22 cellular contexts compared by ENCODE assay signal in genomic region chr1:91717839-91718238, GRCh38.
DNase-seq lines count a peak whose midpoint lies in the region; ATAC-seq, FAIRE-seq and TF ChIP-seq lines count a peak whose summit lies in the region.
"Had no signal": no experiment of that assay in that cellular context is flagged by ENCODE, and none has a peak within 500 bp of the region (broad histone marks: within the 10 kb centered on the region; RNA-seq: fewer than 3 reads in every experiment).

No MANE protein-coding gene starts in this region.

- TF ChIP-seq CTCF in Panc1 (IDR thresholded peaks at IDR 0.05): no peak
- no peak for TF ChIP-seq CTCF in right atrium auricular region (IDR thresholded peaks at IDR 0.05)

- CTCF ChIA-PET in Panc1 (lab: Charles Lee): interaction anchor here (0.7 kb wide), 1 partner anchor 549 kb away, joined by 7 read pairs; no protein-coding TSS in a partner anchor

- peaks cover 3 to 65% (median 28%) of the 10 kb centered on the region in 3 donors for H3K27me3 Mint-ChIP-seq in immature natural killer cell (ENCODE audit: low read depth in 3 of 3)
- H3K27me3 Mint-ChIP-seq: CD4-positive, CD25-positive, alpha-beta regulatory T cell; CD8-positive, alpha-beta memory T cell had no signal

- H3K36me3 ChIP-seq in Panc1 (ENCODE audit: control insufficient read depth, insufficient read depth, low read length) (no peaks in the 10 kb centered on the region), subcutaneous abdominal adipose tissue (ENCODE audit: control insufficient read depth in 5 of 5, insufficient read depth in 5 of 5, low read length in 5 of 5) (peaks cover 48 to 78% (median 66%) of the 10 kb centered on the region in 5 donors), right atrium auricular region (peaks cover 41% of the 10 kb centered on the region)
- H3K36me3 ChIP-seq: BE2C, HAP-1 had no signal

- H3K4me3 Mint-ChIP-seq in immature natural killer cell: no peak overlapping the region
- H3K4me3 Mint-ChIP-seq: CD4-positive, CD25-positive, alpha-beta regulatory T cell; CD8-positive, alpha-beta memory T cell had no signal

- H3K4me1 Mint-ChIP-seq in immature natural killer cell: peaks cover 53 to 84% of the 10 kb centered on the region in 2 donors

- no peaks in the 10 kb centered on the region for H3K9me3 ChIP-seq in Panc1 (ENCODE audit: control insufficient read depth, insufficient read depth, low read depth, low read length)
- H3K9me3 ChIP-seq in subcutaneous abdominal adipose tissue (ENCODE audit: control insufficient read depth in 5 of 5, low read length in 5 of 5): no peaks in the 10 kb centered on the region
- H3K9me3 ChIP-seq in right atrium auricular region: no peaks in the 10 kb centered on the region
- H3K9me3 ChIP-seq: BE2C, HAP-1 had no signal

- H3K4me1 ChIP-seq in Panc1 (ENCODE audit: control insufficient read depth, insufficient read depth, low read length) (no peaks in the 10 kb centered on the region), subcutaneous abdominal adipose tissue (ENCODE audit: control insufficient read depth in 5 of 5, insufficient read depth in 5 of 5, low read length in 5 of 5) (peaks cover 0 to 18% (median 9%) of the 10 kb centered on the region in 5 donors), right atrium auricular region (peaks cover 0 to 12% of the 10 kb centered on the region in 2 donors)
- H3K4me1 ChIP-seq: BE2C, HAP-1 had no signal

- H3K27me3 ChIP-seq in Panc1 (ENCODE audit: control insufficient read depth, insufficient read depth, low read length) (no peaks in the 10 kb centered on the region), subcutaneous abdominal adipose tissue (ENCODE audit: control insufficient read depth in 5 of 5, insufficient read depth in 4 of 5, low read length in 5 of 5) (no peaks in the 10 kb centered on the region), right atrium auricular region (no peaks in the 10 kb centered on the region)
- H3K27me3 ChIP-seq: BE2C had no signal

- H3K36me3 Mint-ChIP-seq in immature natural killer cell: peaks cover 33 to 82% (median 74%) of the 10 kb centered on the region in 3 donors

- H3K27ac ChIP-seq in Panc1 (ENCODE audit: low read length) (no peak overlapping the region), subcutaneous abdominal adipose tissue (ENCODE audit: low read depth, low read length) (peak overlapping the region; percentile 16), right atrium auricular region (no peak overlapping the region)
- H3K27ac ChIP-seq: GM23248 had no signal

- no peak overlapping the region for H3K4me3 ChIP-seq in Panc1 (ENCODE audit: low read depth in 2 of 2, low read length in 2 of 2)
- no peak overlapping the region for H3K4me3 ChIP-seq in subcutaneous abdominal adipose tissue (ENCODE audit: low read depth in 1 of 5, low read length in 5 of 5)
- H3K4me3 ChIP-seq in right atrium auricular region: no peak overlapping the region
- H3K4me3 ChIP-seq: GM23248, HAP-1 had no signal

- POLR2A ChIA-PET in Panc1 (lab: Charles Lee): no interaction called here

- intact Hi-C loops in Panc1 (cut with micrococcal nuclease; ENCODE audit: unreplicated experiment): no loop called here

- H3K9me3 Mint-ChIP-seq in immature natural killer cell: no peaks in the 10 kb centered on the region
- H3K9me3 Mint-ChIP-seq: CD4-positive, CD25-positive, alpha-beta regulatory T cell; CD8-positive, alpha-beta memory T cell had no signal

- no peak for DNase-seq in Panc1 (ENCODE audit: low read depth, low spot score)
- no peak for DNase-seq in immature natural killer cell
- no peak for DNase-seq in right atrium auricular region (ENCODE audit: low spot score)
- no peak for DNase-seq in T-helper 1 cell
- DNase-seq: ACHN; BE2C; C1 segment of cervical spinal cord; CD4-positive, CD25-positive, alpha-beta regulatory T cell; CD8-positive, alpha-beta memory T cell; COR-L47; DMS 273 treated with DMSO at 0.1 percent for 48 hours; DMS53; DND-41; EL; GM23248 had no signal

- no peak overlapping the region for H3K9ac ChIP-seq in subcutaneous abdominal adipose tissue (ENCODE audit: low read length in 5 of 5)
- H3K9ac ChIP-seq: GM23248 had no signal

- BruUV-seq in Panc1 (replicated peaks; lab: Mats Ljungman, UMichigan): TSS peak; percentile 28

- in situ Hi-C loops in Panc1 (cut with HindIII; ENCODE audit: low pct_unique_long_range_greater_than_20kb, low sequenced_read_pairs): no loop called here

- ATAC-seq in Panc1 (no peak), GM21619 (IDR thresholded peaks at IDR 0.05; ENCODE audit: unreplicated experiment) (no peak)

- H3K27ac Mint-ChIP-seq in immature natural killer cell: peak overlapping the region in 5 of 6 donors; percentile 8 to 54 (median 36)
- H3K27ac Mint-ChIP-seq: CD4-positive, CD25-positive, alpha-beta regulatory T cell had no signal

- peak; percentile 34 for FAIRE-seq in G401.6 (lab: Jason Lieb, UNC)
- FAIRE-seq: A204.1, GM12891, GM19239 had no signal
